In the genomic region with DNA sequence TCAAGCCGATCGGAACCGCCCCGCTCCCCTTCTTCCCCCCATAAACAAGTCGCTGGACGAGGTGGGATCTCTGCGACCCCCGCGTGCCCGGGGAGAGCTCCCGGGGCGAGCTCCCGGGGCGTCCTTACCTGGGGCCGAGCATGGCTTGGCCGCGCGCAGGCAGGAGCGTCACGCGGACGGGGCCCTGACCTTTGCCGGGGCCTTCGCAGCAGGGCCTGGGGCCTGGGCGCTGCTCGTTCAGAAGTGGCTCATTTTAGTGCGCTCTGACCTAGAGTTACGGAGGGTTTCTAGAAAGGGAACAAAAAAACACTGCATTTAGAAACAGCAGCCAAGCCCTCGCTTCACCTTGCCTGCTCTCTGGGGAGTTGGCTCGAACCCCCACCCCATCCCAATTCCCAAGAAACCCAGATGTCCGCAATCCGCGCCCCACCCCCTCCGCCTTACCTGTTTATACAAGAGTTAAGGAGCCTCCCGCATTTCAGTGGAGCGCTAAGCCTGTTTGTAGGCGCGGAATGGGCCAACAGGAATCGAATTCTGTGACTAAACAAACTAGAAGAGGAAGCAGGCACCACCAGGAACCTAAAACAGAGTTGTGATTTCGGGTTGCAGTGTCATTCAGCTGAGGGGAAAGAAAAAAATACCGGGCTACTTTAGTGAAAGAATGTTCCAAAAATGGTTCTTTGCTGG, we compare ENCODE assay signal across 9 cellular contexts. TPM values are rescaled to one million over a fixed set of nuclear protein-coding genes. Genes with fewer than 3 reads are reported as not detected.
DNase-seq lines count a peak whose midpoint lies in the region; ATAC-seq, FAIRE-seq and TF ChIP-seq lines count a peak whose summit lies in the region.
"Had no signal": no experiment of that assay in that cellular context is flagged by ENCODE, and none has a peak within 500 bp of the region (broad histone marks: within the 10 kb centered on the region; RNA-seq: fewer than 3 reads in every experiment).

No MANE protein-coding gene starts in this region.

- peak; percentile 76 for DNase-seq in CD14-positive monocyte (ENCODE audit: low spot score)
- DNase-seq in activated T-cell treated with anti-CD3 and anti-CD28 coated beads, Interleukin-2, amount 50 U/mL, for 72 hours, result no peak
- peak; percentile 61 for DNase-seq in iPS-NIHi11 (ENCODE audit: low spot score)
- no peak for DNase-seq in small intestine
- DNase-seq in effector CD4-positive, alpha-beta T cell, result no peak
- DNase-seq in stimulated activated CD4-positive, alpha-beta T cell treated with anti-CD3 and anti-CD28 coated beads, Interleukin-2, amount 100 ng/mL, for 24 hours, result no peak

- H3K27ac ChIP-seq in small intestine (ENCODE audit: low read depth in 1 of 2, low read length in 1 of 2), result peak overlapping the region in 1 of 2 donors; percentile 93

- H3K4me1 Mint-ChIP-seq in CD14-positive monocyte, result peaks cover 57% of the 10 kb centered on the region
- H3K4me1 Mint-ChIP-seq in activated T-cell treated with anti-CD3 and anti-CD28 coated beads, Interleukin-2, amount 50 U/mL, for 72 hours (ENCODE audit: low read depth), result peaks cover 48% of the 10 kb centered on the region

- peak; percentile 19 for TF ChIP-seq POLR2A in GM19193 (IDR thresholded peaks at IDR 0.05; ENCODE audit: extremely low read depth, insufficient read depth, insufficient read length)

- H3K27me3 ChIP-seq in small intestine (ENCODE audit: control insufficient read depth in 2 of 2, insufficient read depth in 2 of 2, low read length in 2 of 2), result peaks cover 0 to 1% of the 10 kb centered on the region in 2 donors

- no peak for TF ChIP-seq CTCF in CD14-positive monocyte (IDR thresholded peaks at IDR 0.05)

- peaks cover 0 to 3% (median 0%) of the 10 kb centered on the region in 3 donors for H3K27me3 Mint-ChIP-seq in CD14-positive monocyte (ENCODE audit: low read depth in 3 of 3)
- H3K27me3 Mint-ChIP-seq in activated T-cell treated with anti-CD3 and anti-CD28 coated beads, Interleukin-2, amount 50 U/mL, for 72 hours (ENCODE audit: low read depth), result peaks cover 32% of the 10 kb centered on the region

- no peaks in the 10 kb centered on the region for H3K36me3 ChIP-seq in small intestine (ENCODE audit: control insufficient read depth in 2 of 2, insufficient read depth in 2 of 2, low read length in 2 of 2)
- H3K36me3 ChIP-seq: HAP-1 had no signal

- H3K4me3 Mint-ChIP-seq in CD14-positive monocyte, result peak overlapping the region; percentile 98 to 100
- peak overlapping the region; percentile 74 to 98 for H3K4me3 Mint-ChIP-seq in activated T-cell treated with anti-CD3 and anti-CD28 coated beads, Interleukin-2, amount 50 U/mL, for 72 hours

- no peaks in the 10 kb centered on the region for H3K4me1 ChIP-seq in small intestine (ENCODE audit: control insufficient read depth in 2 of 2, insufficient read depth in 1 of 2, low read depth in 1 of 2, low read length in 1 of 2)

- H3K4me3 ChIP-seq in small intestine (ENCODE audit: low read depth in 1 of 2, low read length in 2 of 2), result peak overlapping the region; percentile 22 to 40

- H3K9me3 Mint-ChIP-seq in CD14-positive monocyte, result no peaks in the 10 kb centered on the region
- H3K9me3 Mint-ChIP-seq in activated T-cell treated with anti-CD3 and anti-CD28 coated beads, Interleukin-2, amount 50 U/mL, for 72 hours, result no peaks in the 10 kb centered on the region

- no peak for FAIRE-seq in small intestine (lab: Jason Lieb, UNC)

- peaks cover 28 to 30% of the 10 kb centered on the region in 2 donors for H3K36me3 Mint-ChIP-seq in CD14-positive monocyte
- peaks cover 3 to 6% of the 10 kb centered on the region in 2 donors for H3K36me3 Mint-ChIP-seq in activated T-cell treated with anti-CD3 and anti-CD28 coated beads, Interleukin-2, amount 50 U/mL, for 72 hours (ENCODE audit: insufficient read depth in 2 of 2)

- H3K27ac Mint-ChIP-seq in CD14-positive monocyte, result peak overlapping the region; percentile 99 to 100 (median 99)
- H3K27ac Mint-ChIP-seq in activated T-cell treated with anti-CD3 and anti-CD28 coated beads, Interleukin-2, amount 50 U/mL, for 72 hours, result no peak overlapping the region

- intact Hi-C loops in CD14-positive monocyte (cut with micrococcal nuclease), result loop anchor here in 1 of 2 donors (5.0 kb wide), 1 partner anchor 87 kb away; no protein-coding TSS in a partner anchor

- WGBS in small intestine, 3 donors, result 49 to 77% (median 67%) methylated on average over 41 of the region's 41 CpGs

- peak; percentile 56 for ATAC-seq in HG03159 (IDR thresholded peaks at IDR 0.05; ENCODE audit: unreplicated experiment)
- ATAC-seq in activated T-cell treated with anti-CD3 and anti-CD28 coated beads, Interleukin-2, amount 50 U/mL, for 72 hours (replicated peaks in 1 of 2), result peak in 1 of 2 donors; percentile 51

- no peaks in the 10 kb centered on the region for H3K9me3 ChIP-seq in small intestine (ENCODE audit: control insufficient read depth, low read depth)
- H3K9me3 ChIP-seq: HAP-1 had no signal

RNA-seq across cellular contexts. Expression of gene RBM47, which starts 0.8 kb away (rescaled TPM):
- polyA plus RNA-seq in CD14-positive monocyte, result 10 to 100 TPM; 79.5 to 92.8 TPM
- 10 to 100 TPM; 10.9 to 12.0 TPM for total RNA-seq in activated T-cell treated with anti-CD3 and anti-CD28 coated beads, Interleukin-2, amount 50 U/mL, for 72 hours
- 100 to 1,000 TPM in 1 of 3 donors, 10 to 100 TPM in 2; 49.5 to 111 (median 100.0) TPM for polyA plus RNA-seq in small intestine

Comparison
In these comparisons a context has a peak if more than half of its experiments do, and no peak if none do; other contexts are left out.
1. DNase-seq: peak in CD14-positive monocyte (single experiment) and iPS-NIHi11 (single experiment); none in activated T-cell treated with anti-CD3 and anti-CD28 coated beads, Interleukin-2, amount 50 U/mL, for 72 hours (0 of 2), small intestine (single experiment), effector CD4-positive, alpha-beta T cell (single experiment) and stimulated activated CD4-positive, alpha-beta T cell treated with anti-CD3 and anti-CD28 coated beads, Interleukin-2, amount 100 ng/mL, for 24 hours (0 of 2).